Comparison of ENCODE assay signal across 1 cellular context in genomic region chr6:90982051-90982450, GRCh38.
TF ChIP-seq lines count a peak whose summit lies in the region.

No MANE protein-coding gene starts in this region.

TF ChIP-seq in GM12878, 131 proteins besides CTCF, POLR2A, EP300 and RAD21 (continued from another document):
- TF ChIP-seq ZZZ3 (IDR thresholded peaks at IDR 0.05; ENCODE audit: control insufficient read depth, insufficient read length, low read depth), result no peak
- TF ChIP-seq HDAC2 (IDR thresholded peaks at IDR 0.05), result no peak
- no peak for TF ChIP-seq YY1 (IDR thresholded peaks at IDR 0.05; ENCODE audit: low read depth, low read length)
TF ChIP-seq in GM12878: peak in this region for 0.
